Comparison of ENCODE assay signal across 9 cellular contexts in genomic region chr1:222817529-222817928, GRCh38. TPM values are rescaled to one million over a fixed set of nuclear protein-coding genes. Genes with fewer than 3 reads are reported as not detected.
DNase-seq lines count a peak whose midpoint lies in the region; ATAC-seq and TF ChIP-seq lines count a peak whose summit lies in the region.
"Had no signal": no experiment of that assay in that cellular context is flagged by ENCODE, and none has a peak within 500 bp of the region (broad histone marks: within the 10 kb centered on the region; RNA-seq: fewer than 3 reads in every experiment).

No MANE protein-coding gene starts in this region.

- intact Hi-C loops in MCF 10A (cut with micrococcal nuclease), result loop anchor here (5.0 to 10.0 kb wide), 2 partner anchors 175 to 437 kb away; no protein-coding TSS in a partner anchor
- intact Hi-C loops in breast epithelium (cut with DNase I; ENCODE audit: low total_unique reads), result no loop called here
- intact Hi-C loops in ascending aorta (cut with DNase I), result loop anchor here (5.0 to 10.0 kb wide), 3 partner anchors 315 to 1027 kb away; partner anchors contain the start of gene TP53BP2
- intact Hi-C loops in lower lobe of right lung (cut with DNase I), result no loop called here
- intact Hi-C loops in uterus (cut with DNase I; ENCODE audit: low total_unique reads), result no loop called here
- intact Hi-C loops in posterior cingulate gyrus (cut with DNase I), result loop anchor here (10.0 kb wide), 1 partner anchor 127 kb away; no protein-coding TSS in a partner anchor

- H3K4me1 ChIP-seq in breast epithelium (no peaks in the 10 kb centered on the region), ascending aorta (peaks cover 4 to 15% of the 10 kb centered on the region in 2 donors), lower lobe of right lung (peaks cover 33% of the 10 kb centered on the region), uterus (peaks cover 0 to 4% of the 10 kb centered on the region in 2 donors)

- H3K27me3 ChIP-seq in breast epithelium (no peaks in the 10 kb centered on the region), ascending aorta (no peaks in the 10 kb centered on the region), lower lobe of right lung (ENCODE audit: low read depth) (no peaks in the 10 kb centered on the region), uterus (no peaks in the 10 kb centered on the region)

- H3K9me3 Mint-ChIP-seq in MCF 10A (ENCODE audit: unreplicated experiment), result no peaks in the 10 kb centered on the region

- H3K27ac Mint-ChIP-seq in MCF 10A (ENCODE audit: low read depth, unreplicated experiment), result peak overlapping the region; percentile 10

- ATAC-seq in lower lobe of right lung, result peak; percentile 12 to 36

- TF ChIP-seq POLR2A in breast epithelium (IDR thresholded peaks at IDR 0.05) (no peak), uterus (IDR thresholded peaks at IDR 0.05) (no peak)

- H3K36me3 ChIP-seq in breast epithelium (no peaks in the 10 kb centered on the region), ascending aorta (no peaks in the 10 kb centered on the region), lower lobe of right lung (no peaks in the 10 kb centered on the region), uterus (no peaks in the 10 kb centered on the region)

- H3K4me3 ChIP-seq in breast epithelium, result no peak overlapping the region
- H3K4me3 ChIP-seq in ascending aorta, result no peak overlapping the region
- no peak overlapping the region for H3K4me3 ChIP-seq in lower lobe of right lung
- H3K4me3 ChIP-seq in uterus, result no peak overlapping the region

- H3K27me3 Mint-ChIP-seq in MCF 10A (ENCODE audit: insufficient read depth, unreplicated experiment), result no peaks in the 10 kb centered on the region

- H3K36me3 Mint-ChIP-seq in MCF 10A (ENCODE audit: insufficient read depth, unreplicated experiment), result no peaks in the 10 kb centered on the region

- TF ChIP-seq CTCF in MCF 10A (IDR thresholded peaks at IDR 0.05; ENCODE audit: unreplicated experiment) (no peak), breast epithelium (IDR thresholded peaks at IDR 0.05) (no peak), ascending aorta (IDR thresholded peaks at IDR 0.05) (no peak), lower lobe of right lung (IDR thresholded peaks at IDR 0.05) (no peak), uterus (IDR thresholded peaks at IDR 0.05) (no peak)

- H3K27ac ChIP-seq in breast epithelium (peak overlapping the region in 1 of 2 donors; percentile 30), ascending aorta (peak overlapping the region; percentile 42 to 71), lower lobe of right lung (no peak overlapping the region), uterus (peak overlapping the region; percentile 36 to 44)

- BruUV-seq in MCF 10A (replicated peaks; lab: Mats Ljungman, UMichigan), result no TSS peak

- no peaks in the 10 kb centered on the region for H3K9me3 ChIP-seq in breast epithelium
- H3K9me3 ChIP-seq in ascending aorta, result no peaks in the 10 kb centered on the region
- H3K9me3 ChIP-seq in lower lobe of right lung, result no peaks in the 10 kb centered on the region
- H3K9me3 ChIP-seq in uterus, result no peaks in the 10 kb centered on the region

- H3K4me1 Mint-ChIP-seq in MCF 10A (ENCODE audit: insufficient read depth, unreplicated experiment), result peaks cover 35% of the 10 kb centered on the region

- H3K4me3 Mint-ChIP-seq in MCF 10A (ENCODE audit: unreplicated experiment), result no peak overlapping the region

- POLR2A ChIA-PET in MCF 10A (lab: Yijun Ruan, JAX), result interaction anchor here (0.5 to 2.5 kb wide), 9 partner anchors 12 to 959 kb away, joined by 3 to 15 read pairs (median 4); partner anchors contain the start of genes AIDA and BROX

- DNase-seq in MCF 10A (ENCODE audit: unreplicated experiment), result peak; percentile 98
- no peak for DNase-seq in breast epithelium (ENCODE audit: low spot score in 2 of 2)
- DNase-seq in ascending aorta (ENCODE audit: low spot score in 2 of 2), result peak in 1 of 2 donors; percentile 78
- DNase-seq in lower lobe of right lung, result no peak
- peak in 1 of 2 donors; percentile 36 for DNase-seq in uterus
- DNase-seq in SHP77 treated with DMSO at 0.1 percent for 48 hours (lab: John Stamatoyannopoulos, UW), result no peak
- no peak for DNase-seq in stimulated activated CD4-positive, alpha-beta T cell treated with anti-CD3 and anti-CD28 coated beads, Interleukin-2, amount 100 ng/mL, for 24 hours
- DNase-seq in posterior cingulate gyrus, result no peak
- DNase-seq: T-helper 9 cell had no signal

- CTCF ChIA-PET in MCF 10A (lab: Yijun Ruan, JAX), result interaction anchor here (0.6 to 2.8 kb wide), 8 partner anchors 9 to 1029 kb away, joined by 3 to 20 read pairs (median 4); partner anchors contain the start of gene FAM177B

RNA-seq across cellular contexts. Expression of gene DISP1, which starts 2.7 kb away (rescaled TPM):
- total RNA-seq in MCF 10A (2022), result 6.7 and 7.6 TPM in 2 replicates
- total RNA-seq in breast epithelium, result 10 to 100 TPM in 2 of 3 donors, 1 to 10 TPM in 1; 7.5 to 17.1 (median 10.5) TPM
- total RNA-seq in ascending aorta, result 23.2 TPM
- total RNA-seq in lower lobe of right lung, result 31.1 TPM
- total RNA-seq in uterus, result 10 to 100 TPM in 3 of 4 donors, 1 to 10 TPM in 1; 10.0 to 19.5 (median 16.0) TPM

Comparison
In these comparisons a context has a peak if more than half of its experiments do, and no peak if none do; other contexts are left out.
1. intact Hi-C loops: an anchor here in MCF 10A (5.0 to 10.0 kb wide), ascending aorta (5.0 to 10.0 kb wide) and posterior cingulate gyrus (10.0 kb wide); none called in breast epithelium, lower lobe of right lung and uterus.